Comparison of ENCODE assay signal across 8 cellular contexts in the genomic region with DNA sequence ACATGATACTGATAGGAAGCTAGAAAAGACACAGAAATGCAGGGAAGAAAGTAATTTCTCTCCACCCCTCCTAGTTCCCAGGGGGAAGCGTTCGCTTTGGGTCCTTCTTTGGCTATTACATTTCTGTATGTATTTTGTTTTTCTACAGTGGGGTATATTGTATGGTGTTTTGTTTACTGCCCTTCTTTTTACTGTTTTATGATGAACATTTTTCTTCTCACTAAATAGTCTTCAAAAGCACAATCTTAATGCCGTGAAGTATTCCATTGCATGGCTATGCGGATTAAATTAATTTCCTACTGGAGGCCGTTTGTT. TPM values are rescaled to one million over a fixed set of nuclear protein-coding genes. Genes with fewer than 3 reads are reported as not detected.
DNase-seq lines count a peak whose midpoint lies in the region; ATAC-seq, FAIRE-seq and TF ChIP-seq lines count a peak whose summit lies in the region.

No MANE protein-coding gene starts in this region.

- H3K56ac ChIP-seq in H1 (replicated peaks; ENCODE audit: insufficient read length, low read depth, low read length), result no peak overlapping the region

- TF ChIP-seq POLR2A in H1 (IDR thresholded peaks at IDR 0.05; ENCODE audit: control extremely low read depth in 1 of 2, low read depth in 2 of 2, low read length in 2 of 2) (no peak), GM12892 (IDR thresholded peaks at IDR 0.05; ENCODE audit: low read depth, low read length) (no peak)

- H3K23me2 ChIP-seq in H1 (ENCODE audit: low read depth, low read length), result peaks cover 5% of the 10 kb centered on the region; the same call in 1 of the 2 replicates

- no peak overlapping the region for H3K23ac ChIP-seq in H1 (ENCODE audit: insufficient read length)

- H3K18ac ChIP-seq in H1 (ENCODE audit: extremely low read depth, low read length), result no peak overlapping the region

- no peak for ATAC-seq in GM18519 (IDR thresholded peaks at IDR 0.05; ENCODE audit: low FRiP score, unreplicated experiment)

- CTCF ChIA-PET in H1 (lab: Charles Lee; ENCODE audit: partially characterized antibody), result interaction anchor here (0.6 to 12.1 kb wide), 12 partner anchors 9 to 155 kb away, joined by 3 to 94 read pairs (median 4); partner anchors contain the start of genes AAMP and PNKD

- TF ChIP-seq CTCF in C4-2B (conservative IDR thresholded peaks at IDR 0.05) (no peak; the same call in none of the 2 replicates), OCI-LY1 (IDR thresholded peaks at IDR 0.05; ENCODE audit: low read length) (no peak), H1 (IDR thresholded peaks at IDR 0.05; ENCODE audit: control extremely low read depth in 1 of 3, insufficient read depth in 1 of 3, low read depth in 1 of 3, low read length in 3 of 3) (no peak)

- H3K4me1 ChIP-seq in OCI-LY1 (ENCODE audit: insufficient read depth, low read length, severe bottlenecking), result peaks cover 28% of the 10 kb centered on the region
- H3K4me1 ChIP-seq in H1 (replicated peaks in 1 of 4; ENCODE audit: control insufficient read depth in 3 of 4, insufficient read depth in 4 of 4, low read length in 3 of 4), result peaks cover 0 to 9% (median 4%) of the 10 kb centered on the region in 4 experiments; a peak in 6 of 7 replicates
- H3K4me1 ChIP-seq in neuron (ENCODE audit: insufficient read depth, low read length), result no peaks in the 10 kb centered on the region

- H3K27ac ChIP-seq in C4-2B, result peak overlapping the region; percentile 90
- H3K27ac ChIP-seq in OCI-LY1 (ENCODE audit: low read depth, low read length, poor library complexity, severe bottlenecking), result no peak overlapping the region
- H3K27ac ChIP-seq in H1 (ENCODE audit: low read depth, low read length), result no peak overlapping the region

- DNase-seq in H1 (ENCODE audit: low read depth in 1 of 2, low spot score in 2 of 2) (no peak), GM12892 (ENCODE audit: insufficient read length) (no peak), NCI-H1048 (lab: John Stamatoyannopoulos, UW) (no peak), dermis blood vessel endothelial cell (no peak)

- H3K4ac ChIP-seq in H1 (replicated peaks; ENCODE audit: insufficient read length, low read depth, low read length), result no peak overlapping the region

- no peak overlapping the region for H4K91ac ChIP-seq in H1 (replicated peaks; ENCODE audit: insufficient read length, low read length)

- H3K4me3 ChIP-seq in OCI-LY1 (ENCODE audit: low read depth, low read length, poor library complexity, severe bottlenecking) (no peak overlapping the region), H1 (ENCODE audit: extremely low read depth in 1 of 4, insufficient read depth in 2 of 4, low read depth in 3 of 4, low read length in 4 of 4) (peak overlapping the region in 2 of 4 experiments; percentile 64 to 65; a peak in 5 of 8 replicates), neuron (ENCODE audit: low read length) (no peak overlapping the region)

- H2BK5ac ChIP-seq in H1 (ENCODE audit: low read depth, low read length), result no peak overlapping the region

- H2BK20ac ChIP-seq in H1 (ENCODE audit: low read length), result no peak overlapping the region

- WGBS in H1 (ENCODE audit: extremely low coverage in 1 of 2, insufficient coverage in 1 of 2, insufficient read length in 1 of 2, insufficient replicate concordance in 2 of 2, low coverage in 1 of 2, low lambda C conversion rate in 2 of 2, missing lambda C conversion rate in 1 of 2), 2 experiments, result 44% methylated on average over 5 of the region's 5 CpGs; no CpG with 5 or more reads in 1 of the 2 experiments

- no peak overlapping the region for H4K5ac ChIP-seq in H1 (ENCODE audit: insufficient read length, low read depth, low read length)

- no peaks in the 10 kb centered on the region for H3K9me3 ChIP-seq in OCI-LY1 (ENCODE audit: low read length)
- no peaks in the 10 kb centered on the region for H3K9me3 ChIP-seq in H1 (ENCODE audit: insufficient read depth in 2 of 2, low read depth in 1 of 2, low read length in 1 of 2)
- H3K9me3 ChIP-seq in neuron (ENCODE audit: low read length), result no peaks in the 10 kb centered on the region

- no peaks in the 10 kb centered on the region for H3K9me2 ChIP-seq in OCI-LY1 (ENCODE audit: low read depth, low read length)

- H2AFZ ChIP-seq in OCI-LY1 (ENCODE audit: low read length) (no peak overlapping the region), H1 (ENCODE audit: low read length) (peak overlapping the region; percentile 82; the same call in 1 of the 2 replicates), neuron (ENCODE audit: low read depth, low read length) (peak overlapping the region; percentile 37)

- no peaks in the 10 kb centered on the region for H3K36me3 ChIP-seq in OCI-LY1 (ENCODE audit: insufficient read depth, low read length)
- H3K36me3 ChIP-seq in H1 (ENCODE audit: control insufficient read depth in 2 of 4, insufficient read depth in 4 of 4, low read length in 3 of 4), result no peaks in the 10 kb centered on the region
- H3K36me3 ChIP-seq in neuron (ENCODE audit: insufficient read depth, low read length), result no peaks in the 10 kb centered on the region

- H3K27me3 ChIP-seq in OCI-LY1 (ENCODE audit: insufficient read depth, low read length) (no peaks in the 10 kb centered on the region), H1 (replicated peaks in 1 of 4; ENCODE audit: control insufficient read depth in 3 of 4, extremely low read depth in 1 of 4, insufficient read depth in 3 of 4, low read length in 3 of 4) (no peaks in the 10 kb centered on the region), neuron (ENCODE audit: insufficient read depth, low read length) (peaks cover 15% of the 10 kb centered on the region)

- no peak overlapping the region for H2AK5ac ChIP-seq in H1 (ENCODE audit: low read depth, low read length)

- H3K79me2 ChIP-seq in OCI-LY1 (ENCODE audit: insufficient read depth, low read length) (no peaks in the 10 kb centered on the region), H1 (ENCODE audit: control insufficient read depth in 1 of 2, insufficient read depth in 2 of 2, low read length in 2 of 2) (no peaks in the 10 kb centered on the region)

- no peak for FAIRE-seq in H1 (lab: Jason Lieb, UNC)
- no peak for FAIRE-seq in GM12892 (lab: Jason Lieb, UNC)

- no peak overlapping the region for H2BK15ac ChIP-seq in H1 (ENCODE audit: low read length)

- H3K9ac ChIP-seq in OCI-LY1 (ENCODE audit: low read length), result no peak overlapping the region
- no peak overlapping the region for H3K9ac ChIP-seq in H1 (replicated peaks in 1 of 4; ENCODE audit: extremely low read depth in 1 of 4, low read depth in 3 of 4, low read length in 3 of 4)

- no peak for TF ChIP-seq EP300 in H1 (IDR thresholded peaks at IDR 0.05; ENCODE audit: borderline replicate concordance in 1 of 2, low read depth in 2 of 2, low read length in 2 of 2)

- H3K14ac ChIP-seq in H1 (ENCODE audit: insufficient read length), result no peak overlapping the region

- H2BK12ac ChIP-seq in H1 (ENCODE audit: low read depth, low read length), result no peak overlapping the region

- no peaks in the 10 kb centered on the region for H3F3A ChIP-seq in OCI-LY1 (ENCODE audit: insufficient read depth, low read length)

- no peak overlapping the region for H2BK120ac ChIP-seq in H1 (replicated peaks; ENCODE audit: low read depth, low read length)

- H3K4me2 ChIP-seq in OCI-LY1 (ENCODE audit: low read length) (peak overlapping the region; percentile 71; the same call in 1 of the 2 replicates), H1 (ENCODE audit: insufficient read depth in 1 of 2, low read depth in 2 of 2, low read length in 2 of 2) (peak overlapping the region; percentile 72 to 82)

- POLR2A ChIA-PET in H1 (lab: Charles Lee; ENCODE audit: partially characterized antibody), result interaction anchor here (0.6 to 1.4 kb wide), 2 partner anchors 37 to 101 kb away, joined by 3 read pairs; no protein-coding TSS in a partner anchor

- H3K79me1 ChIP-seq in H1 (ENCODE audit: low read depth, low read length), result no peaks in the 10 kb centered on the region

- H4K8ac ChIP-seq in H1 (ENCODE audit: extremely low read depth, insufficient read depth, low read length), result no peak overlapping the region

- no peaks in the 10 kb centered on the region for H4K20me1 ChIP-seq in OCI-LY1 (ENCODE audit: insufficient read depth, low read length)
- no peaks in the 10 kb centered on the region for H4K20me1 ChIP-seq in H1 (replicated peaks in 1 of 2; ENCODE audit: control insufficient read depth in 1 of 2, insufficient read depth in 2 of 2, low read length in 2 of 2)

- TF ChIP-seq RAD21 in H1 (IDR thresholded peaks at IDR 0.05 in 1 of 2, conservative IDR thresholded peaks at IDR 0.05 in 1 of 2; ENCODE audit: low read depth in 2 of 2, low read length in 2 of 2), result no peak

RNA-seq across cellular contexts. Expression of gene TMBIM1, which starts 0.4 kb away (rescaled TPM):
- total RNA-seq in H1 (2021; fragmentation: NEBNext Ultra II Directional; extraction: Animal tissue kit (Norgen Biotek cat#: 25700)), result 22.1 and 24.5 TPM in 2 replicates
- 36.8 and 43.6 TPM in 2 replicates for polyA plus RNA-seq in H1 (2011; rRNA removed)
- polyA plus RNA-seq in H1 (2011; cell fraction: cytosol; rRNA removed), result 23.4 TPM
- 42.4 TPM for polyA plus RNA-seq in H1 (2011; cell fraction: nucleus; rRNA removed)
- 24.9 to 38.2 TPM (median 34.3 TPM) in 4 replicates for polyA plus RNA-seq in H1 (2012, experiment 1 of 2)
- 42.7 TPM for polyA plus RNA-seq in H1 (2012, experiment 2 of 2)
- polyA plus RNA-seq in H1 (2013, experiment 1 of 2), result 36.6 TPM
- polyA plus RNA-seq in H1 (2013, experiment 2 of 2), result 40.2 TPM
- 37.0 and 45.4 TPM in 2 replicates for polyA minus RNA-seq in H1 (2011; rRNA and poly(A)+ RNA removed)
- polyA minus RNA-seq in H1 (2011; cell fraction: cytosol; rRNA and poly(A)+ RNA removed), result 12.4 TPM
- polyA minus RNA-seq in H1 (2011; cell fraction: nucleus; rRNA and poly(A)+ RNA removed), result 11.7 TPM
- polyA plus RNA-seq in GM12892 (2012; ENCODE audit: missing spikeins), result 18.7 TPM
- total RNA-seq in dermis blood vessel endothelial cell, result 134 and 157 TPM in 2 replicates

RNA-seq across cellular contexts. Expression of gene PNKD, which starts 22.3 kb away (rescaled TPM):
- 43.9 and 44.4 TPM in 2 replicates for total RNA-seq in H1 (2021; fragmentation: NEBNext Ultra II Directional; extraction: Animal tissue kit (Norgen Biotek cat#: 25700))
- polyA plus RNA-seq in H1 (2011; rRNA removed), result 65.4 and 83.4 TPM in 2 replicates
- 61.9 TPM for polyA plus RNA-seq in H1 (2011; cell fraction: cytosol; rRNA removed)
- 67.0 TPM for polyA plus RNA-seq in H1 (2011; cell fraction: nucleus; rRNA removed)
- polyA plus RNA-seq in H1 (2012, experiment 1 of 2), result 53.5 to 61.6 TPM (median 57.9 TPM) in 4 replicates
- polyA plus RNA-seq in H1 (2012, experiment 2 of 2), result 48.8 TPM
- polyA plus RNA-seq in H1 (2013, experiment 1 of 2), result 55.6 TPM
- polyA plus RNA-seq in H1 (2013, experiment 2 of 2), result 58.0 TPM
- 15.9 and 16.8 TPM in 2 replicates for polyA minus RNA-seq in H1 (2011; rRNA and poly(A)+ RNA removed)
- 5.7 TPM for polyA minus RNA-seq in H1 (2011; cell fraction: cytosol; rRNA and poly(A)+ RNA removed)
- 13.5 TPM for polyA minus RNA-seq in H1 (2011; cell fraction: nucleus; rRNA and poly(A)+ RNA removed)
- polyA plus RNA-seq in GM12892 (2012; ENCODE audit: missing spikeins), result 41.8 TPM
- total RNA-seq in dermis blood vessel endothelial cell, result 26.5 and 50.2 TPM in 2 replicates

RNA-seq across cellular contexts. Expression of gene AAMP, which starts 22.7 kb away (rescaled TPM):
- total RNA-seq in H1 (2021; fragmentation: NEBNext Ultra II Directional; extraction: Animal tissue kit (Norgen Biotek cat#: 25700)), result 119 and 125 TPM in 2 replicates
- 119 and 192 TPM in 2 replicates for polyA plus RNA-seq in H1 (2011; rRNA removed)
- 160 TPM for polyA plus RNA-seq in H1 (2011; cell fraction: cytosol; rRNA removed)
- 186 TPM for polyA plus RNA-seq in H1 (2011; cell fraction: nucleus; rRNA removed)
- polyA plus RNA-seq in H1 (2012, experiment 1 of 2), result 134 to 150 TPM (median 145 TPM) in 4 replicates
- polyA plus RNA-seq in H1 (2012, experiment 2 of 2), result 97.6 TPM
- polyA plus RNA-seq in H1 (2013, experiment 1 of 2), result 53.4 TPM
- polyA plus RNA-seq in H1 (2013, experiment 2 of 2), result 54.8 TPM
- polyA minus RNA-seq in H1 (2011; rRNA and poly(A)+ RNA removed), result 67.0 and 74.5 TPM in 2 replicates
- polyA minus RNA-seq in H1 (2011; cell fraction: cytosol; rRNA and poly(A)+ RNA removed), result 57.8 TPM
- 29.8 TPM for polyA minus RNA-seq in H1 (2011; cell fraction: nucleus; rRNA and poly(A)+ RNA removed)
- 57.6 TPM for polyA plus RNA-seq in GM12892 (2012; ENCODE audit: missing spikeins)
- total RNA-seq in dermis blood vessel endothelial cell, result 162 and 185 TPM in 2 replicates

RNA-seq across cellular contexts. Expression of gene GPBAR1, which starts 31.8 kb away (rescaled TPM):
- 0.32 and 0.63 TPM in 2 replicates for total RNA-seq in H1 (2021; fragmentation: NEBNext Ultra II Directional; extraction: Animal tissue kit (Norgen Biotek cat#: 25700))
- polyA plus RNA-seq in H1 (2011; rRNA removed), result 0.49 and 0.59 TPM in 2 replicates
- polyA plus RNA-seq in H1 (2011; cell fraction: cytosol; rRNA removed), result 0.36 TPM
- polyA plus RNA-seq in H1 (2011; cell fraction: nucleus; rRNA removed), result 0.70 TPM
- 0.28 to 0.38 TPM (median 0.29 TPM) in 3 of 4 replicates, not detected in the other for polyA plus RNA-seq in H1 (2012, experiment 1 of 2)
- 0.22 TPM for polyA plus RNA-seq in H1 (2012, experiment 2 of 2)
- 0.20 TPM for polyA plus RNA-seq in H1 (2013, experiment 1 of 2)
- polyA plus RNA-seq in H1 (2013, experiment 2 of 2), result 0.24 TPM
- polyA minus RNA-seq in H1 (2011; rRNA and poly(A)+ RNA removed), result 0.22 and 0.54 TPM in 2 replicates
- not detected for polyA minus RNA-seq in H1 (2011; cell fraction: cytosol; rRNA and poly(A)+ RNA removed)
- 0.60 TPM for polyA minus RNA-seq in H1 (2011; cell fraction: nucleus; rRNA and poly(A)+ RNA removed)
- 0.21 TPM for polyA plus RNA-seq in GM12892 (2012; ENCODE audit: missing spikeins)
- total RNA-seq in dermis blood vessel endothelial cell, result not detected in 2 replicates
